Comparison of ENCODE assay signal across 8 cellular contexts in the genomic region with DNA sequence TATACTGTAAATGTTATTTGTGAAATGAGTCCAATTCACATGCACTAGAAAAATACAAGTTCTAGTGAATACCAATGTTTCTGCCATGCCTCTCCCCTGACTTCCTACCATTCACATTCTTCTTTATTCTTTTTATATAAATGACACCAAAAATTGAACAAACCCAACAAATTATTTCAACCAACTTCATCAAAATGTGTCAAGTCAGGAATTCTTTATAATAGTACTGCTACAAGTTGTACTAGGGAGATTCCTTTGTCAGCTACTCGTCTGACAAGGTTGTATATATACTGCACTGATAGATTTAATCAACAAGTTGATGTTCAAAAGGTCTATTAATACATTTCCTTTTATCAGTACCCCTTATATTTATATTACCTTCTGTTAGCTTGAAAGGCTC. TPM values are rescaled to one million over a fixed set of nuclear protein-coding genes. Genes with fewer than 3 reads are reported as not detected.
A peak's percentile ranks its signal among the peaks of the same experiment; 100 is the strongest.
DNase-seq lines count a peak whose midpoint lies in the region; ATAC-seq and TF ChIP-seq lines count a peak whose summit lies in the region.

No MANE protein-coding gene starts in this region.

- H3K9me2 ChIP-seq in GM23248 (ENCODE audit: insufficient read depth): no peaks in the 10 kb centered on the region
- H3K9me2 ChIP-seq in SU-DHL-6 (replicated peaks; ENCODE audit: insufficient read depth, low read length): no peaks in the 10 kb centered on the region

- H3K79me2 ChIP-seq in GM23248 (ENCODE audit: insufficient read depth): peaks cover 73% of the 10 kb centered on the region
- peaks cover 85% of the 10 kb centered on the region for H3K79me2 ChIP-seq in SU-DHL-6 (ENCODE audit: insufficient read depth, low read length)
- peaks cover 73% of the 10 kb centered on the region for H3K79me2 ChIP-seq in fibroblast of lung (ENCODE audit: control insufficient read depth, insufficient read depth, low read length)

- 88 to 95% methylated on average over 1 of the region's 1 CpG for WGBS in GM23248 (ENCODE audit: low coverage in 1 of 2, low lambda C conversion rate in 2 of 2, missing lambda C conversion rate in 2 of 2), 2 experiments

- TF ChIP-seq POLR2A in gastrocnemius medialis (IDR thresholded peaks at IDR 0.05): no peak

- H3K4me1 ChIP-seq in GM23248 (ENCODE audit: insufficient read depth): peaks cover 27% of the 10 kb centered on the region
- H3K4me1 ChIP-seq in fibroblast of lung (ENCODE audit: control insufficient read depth, extremely low read depth, insufficient read depth, low read length): peaks cover 4% of the 10 kb centered on the region
- H3K4me1 ChIP-seq in gastrocnemius medialis: peaks cover 28 to 31% of the 10 kb centered on the region in 2 donors

- peak overlapping the region; percentile 99 for H3K4me2 ChIP-seq in GM23248 (ENCODE audit: unreplicated experiment)
- H3K4me2 ChIP-seq in SU-DHL-6 (ENCODE audit: low read depth, low read length, poor library complexity, severe bottlenecking): peak overlapping the region; percentile 95
- peak overlapping the region; percentile 90 for H3K4me2 ChIP-seq in fibroblast of lung (ENCODE audit: extremely low read depth, insufficient read depth, low read length)

- TF ChIP-seq CTCF in SU-DHL-6 (IDR thresholded peaks at IDR 0.05; ENCODE audit: insufficient read depth, low read length, poor library complexity, severe bottlenecking) (no peak), fibroblast of lung (conservative IDR thresholded peaks at IDR 0.05 in 1 of 2, IDR thresholded peaks at IDR 0.05 in 1 of 2; ENCODE audit: low read depth in 1 of 2, low read length in 2 of 2) (no peak), gastrocnemius medialis (IDR thresholded peaks at IDR 0.05 in 4 of 5, conservative IDR thresholded peaks at IDR 0.05 in 1 of 5) (no peak)

- H3F3A ChIP-seq in GM23248 (ENCODE audit: insufficient read depth) (peaks cover 8% of the 10 kb centered on the region), SU-DHL-6 (ENCODE audit: insufficient read depth) (peaks cover 60% of the 10 kb centered on the region)

- H3K4me3 ChIP-seq in GM23248: 0 out of 2 replicates have a peak overlapping the region, but pooled peaks have one; percentile 81
- H3K4me3 ChIP-seq in SU-DHL-6 (ENCODE audit: insufficient read depth, low read length, poor library complexity, severe bottlenecking): peak overlapping the region; percentile 97
- peak overlapping the region; percentile 71 to 100 (median 85) for H3K4me3 ChIP-seq in fibroblast of lung (replicated peaks in 1 of 4; ENCODE audit: control extremely low read depth in 1 of 4, insufficient read depth in 1 of 4, low read depth in 3 of 4, low read length in 4 of 4)
- H3K4me3 ChIP-seq in gastrocnemius medialis: peak overlapping the region in 2 of 4 donors; percentile 72 to 85

- H4K20me1 ChIP-seq in GM23248 (ENCODE audit: insufficient read depth): peaks cover 9% of the 10 kb centered on the region
- H4K20me1 ChIP-seq in SU-DHL-6 (ENCODE audit: low read depth, low read length): 0 out of 2 replicates have a peak, but pooled peaks cover 6% of the 10 kb centered on the region
- H4K20me1 ChIP-seq in fibroblast of lung (ENCODE audit: control insufficient read depth, extremely low read depth, insufficient read depth, low read length): no peaks in the 10 kb centered on the region

- no peaks in the 10 kb centered on the region for H3K27me3 ChIP-seq in GM23248 (replicated peaks; ENCODE audit: insufficient read depth)
- H3K27me3 ChIP-seq in SU-DHL-6 (ENCODE audit: low read length): no peaks in the 10 kb centered on the region
- no peaks in the 10 kb centered on the region for H3K27me3 ChIP-seq in fibroblast of lung (ENCODE audit: control insufficient read depth, insufficient read depth, low read length)
- H3K27me3 ChIP-seq in gastrocnemius medialis: no peaks in the 10 kb centered on the region

- intact Hi-C loops in gastrocnemius medialis (cut with DNase I; ENCODE audit: low total_unique reads): loop anchor here (10.0 kb wide), 1 partner anchor 620 kb away; no protein-coding TSS in a partner anchor

- H3K27ac ChIP-seq in GM23248 (no peak overlapping the region), SU-DHL-6 (ENCODE audit: low read depth, low read length) (peak overlapping the region; percentile 100), fibroblast of lung (ENCODE audit: insufficient read depth, low read length) (no peak overlapping the region), gastrocnemius medialis (peak overlapping the region; percentile 94 to 98 (median 96))

- in situ Hi-C loops in GM23248 (cut with MboI): loop anchor here (10.0 kb wide), 1 partner anchor 160 kb away; no protein-coding TSS in a partner anchor
- in situ Hi-C loops in gastrocnemius medialis (cut with MboI; ENCODE audit: low sequenced_read_pairs in 4 of 4): loop anchor here (10.0 to 25.0 kb wide), 4 partner anchors 132 to 590 kb away; no protein-coding TSS in a partner anchor

- ATAC-seq in gastrocnemius medialis (no peak), GM21528 (IDR thresholded peaks at IDR 0.05; ENCODE audit: low FRiP score, unreplicated experiment) (no peak)

- H3K36me3 ChIP-seq in GM23248 (ENCODE audit: low read depth) (no peaks in the 10 kb centered on the region), SU-DHL-6 (ENCODE audit: low read length) (peaks cover 20% of the 10 kb centered on the region), fibroblast of lung (ENCODE audit: control insufficient read depth, insufficient read depth, low read length) (no peaks in the 10 kb centered on the region), gastrocnemius medialis (no peaks in the 10 kb centered on the region)

- H3K9me3 ChIP-seq in GM23248 (ENCODE audit: low read depth) (no peaks in the 10 kb centered on the region), SU-DHL-6 (ENCODE audit: insufficient read depth, low read length) (no peaks in the 10 kb centered on the region), fibroblast of lung (ENCODE audit: control insufficient read depth, insufficient read depth, low read depth, low read length) (no peaks in the 10 kb centered on the region), gastrocnemius medialis (no peaks in the 10 kb centered on the region)

- DNase-seq in GM23248: no peak
- no peak for DNase-seq in fibroblast of lung (ENCODE audit: low read depth in 2 of 2)
- no peak for DNase-seq in gastrocnemius medialis
- DNase-seq in NCI-H2081 (lab: John Stamatoyannopoulos, UW): no peak
- no peak for DNase-seq in T-helper 9 cell
- no peak for DNase-seq in SIG-M5 treated with dmso at 0.1 percent for 504 hours (lab: John Stamatoyannopoulos, UW; ENCODE audit: unreplicated experiment)

- no peak overlapping the region for H3K9ac ChIP-seq in GM23248
- H3K9ac ChIP-seq in SU-DHL-6 (ENCODE audit: low read length): peak overlapping the region; percentile 98
- no peak overlapping the region for H3K9ac ChIP-seq in fibroblast of lung (ENCODE audit: insufficient read depth, low read length)

- H2AFZ ChIP-seq in GM23248 (no peak overlapping the region), SU-DHL-6 (ENCODE audit: low read depth, low read length, severe bottlenecking) (no peak overlapping the region), fibroblast of lung (ENCODE audit: low read length) (no peak overlapping the region)

RNA-seq across cellular contexts. Expression of a gene that starts 3.0 kb away (rescaled TPM):
- total RNA-seq in GM23248 (2014; rRNA removed; shearing (Covaris generic)): 62.3 and 87.2 TPM in 2 replicates
- polyA plus RNA-seq in GM23248 (2016; fragmentation: Nextera tagmentation; extraction: Ambion mirVana) (41.6 and 44.7 TPM in 2 replicates), fibroblast of lung (93.7 and 115 TPM in 2 replicates)
- total RNA-seq in fibroblast of lung (369 and 505 TPM in 2 replicates), gastrocnemius medialis (10 to 100 TPM; 35.9 to 77.8 (median 49.2) TPM)
- polyA plus RNA-seq in fibroblast of lung (2012): 76.6 and 84.8 TPM in 2 replicates
- 211 TPM in 2 replicates for polyA minus RNA-seq in fibroblast of lung (ENCODE audit: low replicate concordance)

Comparison
In these comparisons a context has a peak if more than half of its experiments do, and no peak if none do; other contexts are left out.
1. H3K27ac ChIP-seq: peak in SU-DHL-6 (single experiment) and gastrocnemius medialis (4 of 4); none in GM23248 (single experiment) and fibroblast of lung (single experiment).
2. Peak in every context shown above with its lines, with median percentiles within 50 percentile points of each other: H3K4me2 ChIP-seq.